Comparison of ENCODE assay signal across 25 cellular contexts in genomic region chr1:20319456-20319855, GRCh38. TPM values are rescaled to one million over a fixed set of nuclear protein-coding genes. Genes with fewer than 3 reads are reported as not detected.
"Had no signal": no experiment of that assay in that cellular context is flagged by ENCODE, and none has a peak within 500 bp of the region (broad histone marks: within the 10 kb centered on the region; RNA-seq: fewer than 3 reads in every experiment).

No MANE protein-coding gene starts in this region.

- H3K79me2 ChIP-seq: hepatocyte had no signal

- H2AFZ ChIP-seq: hepatocyte had no signal

- H3K27me3 ChIP-seq: colonic mucosa had no signal

- H3K36me3 ChIP-seq: colonic mucosa, esophagus muscularis mucosa, gastroesophageal sphincter, heart left ventricle, left ventricle myocardium inferior, lower lobe of right lung had no signal

- H3K4me2 ChIP-seq: hepatocyte had no signal

- H3K9me3 ChIP-seq: colonic mucosa, esophagus muscularis mucosa, gastroesophageal sphincter, heart left ventricle, left ventricle myocardium inferior, lower lobe of right lung, mucosa of descending colon had no signal

- H3K27ac ChIP-seq: colonic mucosa, epithelial cell of prostate, esophagus muscularis mucosa, foreskin keratinocyte, gastroesophageal sphincter, heart left ventricle, hepatocyte, left ventricle myocardium inferior, lower lobe of right lung had no signal

- DNase-seq: cerebellar nuclear complex; colonic mucosa; cortex of kidney; effector CD8-positive, alpha-beta T cell; effector memory CD8-positive, alpha-beta T cell; endodermal cell; erythroblast; foreskin keratinocyte; heart left ventricle; hypothalamus; immature natural killer cell; kidney; kidney glomerular epithelial cell; left colon; left ventricle myocardium inferior; lower lobe of right lung; mesenchymal stem cell; mucosa of descending colon had no signal

- ATAC-seq: effector memory CD8-positive, alpha-beta T cell; foreskin keratinocyte; gastroesophageal sphincter; heart left ventricle; left colon; left lobe of liver; lower lobe of right lung; mucosa of descending colon had no signal

- H3K4me3 ChIP-seq: colonic mucosa, esophagus muscularis mucosa, gastroesophageal sphincter, heart left ventricle, hepatocyte, left ventricle myocardium inferior, lower lobe of right lung, mucosa of descending colon had no signal

- H3K4me1 ChIP-seq: colonic mucosa, foreskin keratinocyte, left ventricle myocardium inferior had no signal

RNA-seq across cellular contexts. Expression of gene VWA5B1, which starts 28.8 kb away (rescaled TPM):
- polyA plus RNA-seq: fibroblast of lung, foreskin keratinocyte, immature natural killer cell, liver had no signal
